ENCODE assay signal across 1 cellular context in the genomic region with DNA sequence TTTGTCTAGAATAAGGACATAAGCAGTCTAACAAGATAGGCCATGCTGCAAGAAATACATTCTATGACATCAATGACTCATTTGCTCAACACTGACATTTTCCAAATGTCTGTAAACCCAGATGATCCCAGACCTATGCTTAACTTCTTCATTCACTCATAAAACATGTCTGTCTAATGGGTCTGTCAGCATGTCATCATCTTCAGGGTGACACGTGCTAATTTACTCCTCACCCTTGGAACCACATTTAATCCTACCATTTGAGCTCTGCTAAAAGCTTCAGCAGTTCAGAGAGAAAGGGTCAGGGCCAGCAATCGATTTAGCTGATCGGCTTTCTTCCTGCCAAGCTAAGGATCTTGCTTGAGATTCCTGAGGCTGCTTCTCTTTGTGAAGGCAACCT.
TF ChIP-seq lines count a peak whose summit lies in the region.

No MANE protein-coding gene starts in this region.

TF ChIP-seq in GM12878, 131 proteins besides CTCF, POLR2A, EP300 and RAD21 (continued from another document):
- TF ChIP-seq, protein P1, sequence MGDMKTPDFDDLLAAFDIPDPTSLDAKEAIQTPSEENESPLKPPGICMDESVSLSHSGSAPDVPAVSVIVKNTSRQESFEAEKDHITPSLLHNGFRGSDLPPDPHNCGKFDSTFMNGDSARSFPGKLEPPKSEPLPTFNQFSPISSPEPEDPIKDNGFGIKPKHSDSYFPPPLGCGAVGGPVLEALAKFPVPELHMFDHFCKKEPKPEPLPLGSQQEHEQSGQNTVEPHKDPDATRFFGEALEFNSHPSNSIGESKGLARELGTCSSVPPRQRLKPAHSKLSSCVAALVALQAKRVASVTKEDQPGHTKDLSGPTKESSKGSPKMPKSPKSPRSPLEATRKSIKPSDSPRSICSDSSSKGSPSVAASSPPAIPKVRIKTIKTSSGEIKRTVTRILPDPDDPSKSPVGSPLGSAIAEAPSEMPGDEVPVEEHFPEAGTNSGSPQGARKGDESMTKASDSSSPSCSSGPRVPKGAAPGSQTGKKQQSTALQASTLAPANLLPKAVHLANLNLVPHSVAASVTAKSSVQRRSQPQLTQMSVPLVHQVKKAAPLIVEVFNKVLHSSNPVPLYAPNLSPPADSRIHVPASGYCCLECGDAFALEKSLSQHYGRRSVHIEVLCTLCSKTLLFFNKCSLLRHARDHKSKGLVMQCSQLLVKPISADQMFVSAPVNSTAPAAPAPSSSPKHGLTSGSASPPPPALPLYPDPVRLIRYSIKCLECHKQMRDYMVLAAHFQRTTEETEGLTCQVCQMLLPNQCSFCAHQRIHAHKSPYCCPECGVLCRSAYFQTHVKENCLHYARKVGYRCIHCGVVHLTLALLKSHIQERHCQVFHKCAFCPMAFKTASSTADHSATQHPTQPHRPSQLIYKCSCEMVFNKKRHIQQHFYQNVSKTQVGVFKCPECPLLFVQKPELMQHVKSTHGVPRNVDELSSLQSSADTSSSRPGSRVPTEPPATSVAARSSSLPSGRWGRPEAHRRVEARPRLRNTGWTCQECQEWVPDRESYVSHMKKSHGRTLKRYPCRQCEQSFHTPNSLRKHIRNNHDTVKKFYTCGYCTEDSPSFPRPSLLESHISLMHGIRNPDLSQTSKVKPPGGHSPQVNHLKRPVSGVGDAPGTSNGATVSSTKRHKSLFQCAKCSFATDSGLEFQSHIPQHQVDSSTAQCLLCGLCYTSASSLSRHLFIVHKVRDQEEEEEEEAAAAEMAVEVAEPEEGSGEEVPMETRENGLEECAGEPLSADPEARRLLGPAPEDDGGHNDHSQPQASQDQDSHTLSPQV (IDR thresholded peaks at IDR 0.05) = no peak
- no peak for TF ChIP-seq SMAD5 (IDR thresholded peaks at IDR 0.05; ENCODE audit: low read depth)
- TF ChIP-seq YY1 (IDR thresholded peaks at IDR 0.05; ENCODE audit: low read depth, low read length) = no peak
- no peak for TF ChIP-seq ZNF274 (IDR thresholded peaks at IDR 0.05; ENCODE audit: insufficient read depth, insufficient read length)
- TF ChIP-seq CREB1 (IDR thresholded peaks at IDR 0.05; ENCODE audit: low read depth) = no peak
